In the genomic region with DNA sequence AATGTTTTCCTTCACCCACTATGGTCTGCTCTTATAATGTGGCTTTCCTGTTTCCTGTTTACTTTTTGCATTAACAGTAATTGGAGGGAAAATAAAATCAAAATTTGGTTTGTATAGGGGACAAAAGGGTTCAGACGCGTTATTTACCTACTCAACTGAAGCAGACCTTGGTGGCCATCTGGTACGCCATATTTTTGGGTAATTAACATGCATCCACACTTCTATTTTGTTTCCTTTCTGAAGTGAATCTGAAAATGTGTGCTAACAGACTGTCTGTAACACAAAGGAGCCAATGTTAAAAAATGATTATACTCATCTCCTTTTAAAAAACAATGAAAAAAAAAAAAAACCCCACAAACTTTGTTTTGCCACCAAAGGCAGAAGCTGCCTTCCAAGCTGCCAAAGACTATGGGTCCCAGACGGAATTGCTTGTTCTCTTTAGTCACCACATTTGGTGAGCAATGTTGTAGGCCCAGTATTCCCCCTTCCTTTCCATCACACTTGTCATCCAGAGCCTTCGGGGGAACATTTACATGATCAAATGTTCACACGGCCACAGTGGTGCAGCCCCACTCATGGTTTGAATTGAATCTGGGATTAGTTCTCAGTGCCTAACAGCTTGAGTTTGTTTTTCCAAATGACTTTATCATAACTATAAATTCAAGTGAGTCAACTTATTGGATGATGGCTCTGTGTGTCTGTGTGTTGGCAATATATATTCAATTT, we compare ENCODE assay signal across 26 cellular contexts.
DNase-seq lines count a peak whose midpoint lies in the region; ATAC-seq and TF ChIP-seq lines count a peak whose summit lies in the region.
"Had no signal": no experiment of that assay in that cellular context is flagged by ENCODE, and none has a peak within 500 bp of the region (broad histone marks: within the 10 kb centered on the region; RNA-seq: fewer than 3 reads in every experiment).

No MANE protein-coding gene starts in this region.

- H3K4me1 ChIP-seq in suprapubic skin = peaks cover 10% of the 10 kb centered on the region
- H3K4me1 ChIP-seq: body of pancreas had no signal

- no peak overlapping the region for H3K4me3 Mint-ChIP-seq in activated CD4-positive, alpha-beta T cell treated with anti-CD3 and anti-CD28 coated beads, Interleukin-2, amount 10 ng/mL, durations not matched to agents 7 days and 5 days
- H3K4me3 Mint-ChIP-seq: B cell; mesothelial cell of epicardium; naive B cell; stimulated activated naive CD8-positive, alpha-beta T cell treated with anti-CD3 and anti-CD28 coated beads, Interleukin-15, Interleukin-2, amounts not matched to agents 100 ng/mL and 50 ng/mL, for 24 hours had no signal

- H3K36me3 Mint-ChIP-seq in activated CD4-positive, alpha-beta T cell treated with anti-CD3 and anti-CD28 coated beads, Interleukin-2, amount 10 ng/mL, durations not matched to agents 7 days and 5 days (ENCODE audit: low read depth) = peaks cover 20% of the 10 kb centered on the region
- H3K36me3 Mint-ChIP-seq: naive B cell had no signal

- DNase-seq in activated CD4-positive, alpha-beta T cell treated with anti-CD3 and anti-CD28 coated beads, Interleukin-2, amount 10 ng/mL, durations not matched to agents 7 days and 5 days = no peak
- DNase-seq in activated CD4-positive, alpha-beta T cell treated with anti-CD3 and anti-CD28 coated beads, Interleukin-2, amount 50 U/mL, for 4 hours = no peak
- peak; percentile 40 to 43 for DNase-seq in NCI-H1930 (lab: John Stamatoyannopoulos, UW)
- DNase-seq in cerebellar cortex (ENCODE audit: low spot score) = peak; percentile 71
- no peak for DNase-seq in suprapubic skin (ENCODE audit: low spot score in 2 of 2)
- DNase-seq in NOMO-1 treated with dmso at 0.1 percent for 144 hours (lab: John Stamatoyannopoulos, UW; ENCODE audit: unreplicated experiment) = no peak
- no peak for DNase-seq in islet precursor cell
- DNase-seq: activated gamma-delta T cell treated with Interleukin-2 at 50 U/mL for 16 hours; activated T-cell treated with anti-CD3 and anti-CD28 coated beads, Interleukin-2, amount 50 U/mL, for 1 hour; body of pancreas; DMS79 treated with DMSO at 0.1 percent for 48 hours; naive B cell; NCI-H187; NCI-H345; ovary; PC-3; retina; SK-N-SH; small intestine had no signal

- TF ChIP-seq CTCF in suprapubic skin (IDR thresholded peaks at IDR 0.05) = no peak

- no peak for ATAC-seq in HG03520 (IDR thresholded peaks at IDR 0.05; ENCODE audit: unreplicated experiment)
- ATAC-seq: body of pancreas, HepG2, PC-3 had no signal

- no peaks in the 10 kb centered on the region for H3K27me3 ChIP-seq in suprapubic skin
- H3K27me3 ChIP-seq: body of pancreas, ovary, thyroid gland had no signal

- H3K27me3 Mint-ChIP-seq in activated CD4-positive, alpha-beta T cell treated with anti-CD3 and anti-CD28 coated beads, Interleukin-2, amount 10 ng/mL, durations not matched to agents 7 days and 5 days = peaks cover 5% of the 10 kb centered on the region
- H3K27me3 Mint-ChIP-seq: naive B cell had no signal

- POLR2A ChIA-PET in activated CD4-positive, alpha-beta T cell treated with anti-CD3 and anti-CD28 coated beads, Interleukin-2, amount 10 ng/mL, durations not matched to agents 7 days and 5 days (lab: Charles Lee) = no interaction called here

- no peak for TF ChIP-seq EP300 in suprapubic skin (IDR thresholded peaks at IDR 0.05)

- H3K4me1 Mint-ChIP-seq in activated CD4-positive, alpha-beta T cell treated with anti-CD3 and anti-CD28 coated beads, Interleukin-2, amount 10 ng/mL, durations not matched to agents 7 days and 5 days = peaks cover 36% of the 10 kb centered on the region
- H3K4me1 Mint-ChIP-seq: B cell, naive B cell had no signal

- CTCF ChIA-PET in activated CD4-positive, alpha-beta T cell treated with anti-CD3 and anti-CD28 coated beads, Interleukin-2, amount 10 ng/mL, durations not matched to agents 7 days and 5 days (lab: Charles Lee) = no interaction called here

- H3K27ac ChIP-seq in suprapubic skin = peak overlapping the region; percentile 0
- H3K27ac ChIP-seq: body of pancreas, epithelial cell of prostate, ovary, thyroid gland had no signal

- peaks cover 23% of the 10 kb centered on the region for H3K9me3 Mint-ChIP-seq in activated CD4-positive, alpha-beta T cell treated with anti-CD3 and anti-CD28 coated beads, Interleukin-2, amount 10 ng/mL, durations not matched to agents 7 days and 5 days
- H3K9me3 Mint-ChIP-seq: stimulated activated naive CD8-positive, alpha-beta T cell treated with anti-CD3 and anti-CD28 coated beads, Interleukin-15, Interleukin-2, amounts not matched to agents 100 ng/mL and 50 ng/mL, for 24 hours had no signal

- no peaks in the 10 kb centered on the region for H3K36me3 ChIP-seq in suprapubic skin
- H3K36me3 ChIP-seq: ovary, thyroid gland had no signal

- peak overlapping the region; percentile 69 for H3K27ac Mint-ChIP-seq in activated CD4-positive, alpha-beta T cell treated with anti-CD3 and anti-CD28 coated beads, Interleukin-2, amount 10 ng/mL, durations not matched to agents 7 days and 5 days
- H3K27ac Mint-ChIP-seq: B cell; mesothelial cell of epicardium; naive B cell; stimulated activated naive CD8-positive, alpha-beta T cell treated with anti-CD3 and anti-CD28 coated beads, Interleukin-15, Interleukin-2, amounts not matched to agents 100 ng/mL and 50 ng/mL, for 24 hours had no signal

- WGBS in suprapubic skin = 81% methylated on average over 6 of the region's 6 CpGs

- no peak for TF ChIP-seq POLR2A in suprapubic skin (IDR thresholded peaks at IDR 0.05)

- no peak overlapping the region for H3K4me3 ChIP-seq in suprapubic skin
- H3K4me3 ChIP-seq: body of pancreas, ovary, thyroid gland had no signal

- H3K9me3 ChIP-seq in suprapubic skin = no peaks in the 10 kb centered on the region
- H3K9me3 ChIP-seq: body of pancreas, ovary, SK-N-SH, thyroid gland had no signal

Comparison
In these comparisons a context has a peak if more than half of its experiments do, and no peak if none do; other contexts are left out.
1. DNase-seq: peak in NCI-H1930 (2 of 2) and cerebellar cortex (single experiment); none in activated CD4-positive, alpha-beta T cell treated with anti-CD3 and anti-CD28 coated beads, Interleukin-2, amount 10 ng/mL, durations not matched to agents 7 days and 5 days (single experiment), activated CD4-positive, alpha-beta T cell treated with anti-CD3 and anti-CD28 coated beads, Interleukin-2, amount 50 U/mL, for 4 hours (0 of 2), suprapubic skin (0 of 2), NOMO-1 treated with dmso at 0.1 percent for 144 hours (single experiment) and islet precursor cell (single experiment).